In genomic region chr12:103457471-103457870, GRCh38 we compare ENCODE assay signal across 16 cellular contexts. TPM values are rescaled to one million over a fixed set of nuclear protein-coding genes. Genes with fewer than 3 reads are reported as not detected.
A peak's percentile ranks its signal among the peaks of the same experiment; 100 is the strongest.
DNase-seq lines count a peak whose midpoint lies in the region; ATAC-seq and TF ChIP-seq lines count a peak whose summit lies in the region.
"Had no signal": no experiment of that assay in that cellular context is flagged by ENCODE, and none has a peak within 500 bp of the region (broad histone marks: within the 10 kb centered on the region; RNA-seq: fewer than 3 reads in every experiment).

No MANE protein-coding gene starts in this region.

- no peak for TF ChIP-seq POLR2A in prostate gland (IDR thresholded peaks at IDR 0.05)

- H3K9me3 Mint-ChIP-seq in T-helper 1 cell treated with Interleukin-12 subunit alpha and Interleukin-12 subunit beta and Interleukin-4 antibody, amounts not matched to agents 30 μg/mL and 1 μg/mL, for 36 hours = peaks cover 6% of the 10 kb centered on the region
- H3K9me3 Mint-ChIP-seq in memory B cell = peaks cover 4% of the 10 kb centered on the region
- H3K9me3 Mint-ChIP-seq in activated naive CD8-positive, alpha-beta T cell treated with anti-CD3 and anti-CD28 coated beads for 36 hours = peaks cover 3% of the 10 kb centered on the region

- no peaks in the 10 kb centered on the region for H3K27me3 ChIP-seq in BLaER1 treated with 17β-estradiol and CSF1 and Interleukin-3, amounts not matched to agents 10 nM and 100 nM
- H3K27me3 ChIP-seq in prostate gland (replicated peaks; ENCODE audit: insufficient read depth) = no peaks in the 10 kb centered on the region

- peaks cover 6% of the 10 kb centered on the region for H3K36me3 Mint-ChIP-seq in T-helper 1 cell treated with Interleukin-12 subunit alpha and Interleukin-12 subunit beta and Interleukin-4 antibody, amounts not matched to agents 30 μg/mL and 1 μg/mL, for 36 hours (ENCODE audit: low read depth)
- H3K36me3 Mint-ChIP-seq in memory B cell = peaks cover 2% of the 10 kb centered on the region
- H3K36me3 Mint-ChIP-seq in activated naive CD8-positive, alpha-beta T cell treated with anti-CD3 and anti-CD28 coated beads for 36 hours = no peaks in the 10 kb centered on the region
- H3K36me3 Mint-ChIP-seq: CD14-positive monocyte had no signal

- peaks cover 0 to 24% (median 5%) of the 10 kb centered on the region in 11 experiments; a peak in 10 of 22 replicates for H3K9me3 ChIP-seq in BLaER1 treated with 17β-estradiol and CSF1 and Interleukin-3, amounts not matched to agents 10 nM and 100 nM (replicated peaks in 1 of 11)
- no peaks in the 10 kb centered on the region for H3K9me3 ChIP-seq in prostate gland
- H3K9me3 ChIP-seq: HAP-1 had no signal

- no peak for TF ChIP-seq CTCF in prostate gland (IDR thresholded peaks at IDR 0.05)

- no peak overlapping the region for H3K27ac ChIP-seq in BLaER1 treated with 17β-estradiol and CSF1 and Interleukin-3, amounts not matched to agents 10 nM and 100 nM
- no peak overlapping the region for H3K27ac ChIP-seq in prostate gland

- H3K4me3 ChIP-seq in BLaER1 treated with 17β-estradiol and CSF1 and Interleukin-3, amounts not matched to agents 10 nM and 100 nM = no peak overlapping the region
- no peak overlapping the region for H3K4me3 ChIP-seq in prostate gland
- H3K4me3 ChIP-seq: HAP-1 had no signal

- no peak for ATAC-seq in memory B cell (ENCODE audit: low read depth)

- intact Hi-C loops in prostate gland (cut with DNase I) = no loop called here

- no peak overlapping the region for H3K9ac ChIP-seq in BLaER1 treated with 17β-estradiol and CSF1 and Interleukin-3, amounts not matched to agents 10 nM and 100 nM

- peaks cover 39% of the 10 kb centered on the region for H3K4me1 Mint-ChIP-seq in T-helper 1 cell treated with Interleukin-12 subunit alpha and Interleukin-12 subunit beta and Interleukin-4 antibody, amounts not matched to agents 30 μg/mL and 1 μg/mL, for 36 hours (ENCODE audit: low read depth)
- H3K4me1 Mint-ChIP-seq in memory B cell = peaks cover 18% of the 10 kb centered on the region
- H3K4me1 Mint-ChIP-seq in activated naive CD8-positive, alpha-beta T cell treated with anti-CD3 and anti-CD28 coated beads for 36 hours = peaks cover 35% of the 10 kb centered on the region
- H3K4me1 Mint-ChIP-seq: CD14-positive monocyte had no signal

- H3K36me3 ChIP-seq in BLaER1 treated with 17β-estradiol and CSF1 and Interleukin-3, amounts not matched to agents 10 nM and 100 nM = no peaks in the 10 kb centered on the region
- no peaks in the 10 kb centered on the region for H3K36me3 ChIP-seq in prostate gland
- H3K36me3 ChIP-seq: HAP-1 had no signal

- H3K27me3 Mint-ChIP-seq in T-helper 1 cell treated with Interleukin-12 subunit alpha and Interleukin-12 subunit beta and Interleukin-4 antibody, amounts not matched to agents 30 μg/mL and 1 μg/mL, for 36 hours (ENCODE audit: low read depth) = no peaks in the 10 kb centered on the region
- H3K27me3 Mint-ChIP-seq in memory B cell = no peaks in the 10 kb centered on the region
- no peaks in the 10 kb centered on the region for H3K27me3 Mint-ChIP-seq in activated naive CD8-positive, alpha-beta T cell treated with anti-CD3 and anti-CD28 coated beads for 36 hours

- no peaks in the 10 kb centered on the region for H4K20me1 ChIP-seq in BLaER1 treated with 17β-estradiol and CSF1 and Interleukin-3, amounts not matched to agents 10 nM and 100 nM

- DNase-seq in T-helper 1 cell (no peak), OCI-M1 (lab: John Stamatoyannopoulos, UW) (peak; percentile 39), memory B cell (ENCODE audit: low spot score in 2 of 2) (no peak), KG1 (lab: John Stamatoyannopoulos, UW) (no peak), prostate gland (ENCODE audit: low spot score) (no peak)
- DNase-seq in activated naive CD8-positive, alpha-beta T cell treated with anti-CD3 and anti-CD28 coated beads for 36 hours = no peak
- DNase-seq: 8988T, AML-193, DMS53, GF-D8, GOT3 had no signal

- 61% methylated on average over 2 of the region's 2 CpGs for WGBS in prostate gland

- peaks cover 6 to 40% (median 33%) of the 10 kb centered on the region in 10 experiments; a peak in 18 of 20 replicates for H3K4me1 ChIP-seq in BLaER1 treated with 17β-estradiol and CSF1 and Interleukin-3, amounts not matched to agents 10 nM and 100 nM
- no peaks in the 10 kb centered on the region for H3K4me1 ChIP-seq in prostate gland (replicated peaks)
- H3K4me1 ChIP-seq: HAP-1 had no signal

- H3K27ac Mint-ChIP-seq in T-helper 1 cell treated with Interleukin-12 subunit alpha and Interleukin-12 subunit beta and Interleukin-4 antibody, amounts not matched to agents 30 μg/mL and 1 μg/mL, for 36 hours = peak overlapping the region; percentile 26
- H3K27ac Mint-ChIP-seq in memory B cell = peak overlapping the region; percentile 19
- H3K27ac Mint-ChIP-seq in activated naive CD8-positive, alpha-beta T cell treated with anti-CD3 and anti-CD28 coated beads for 36 hours = no peak overlapping the region
- H3K27ac Mint-ChIP-seq: CD14-positive monocyte had no signal

- H3K4me2 ChIP-seq in BLaER1 treated with 17β-estradiol and CSF1 and Interleukin-3, amounts not matched to agents 10 nM and 100 nM = peak overlapping the region in 8 of 11 experiments; percentile 36 to 78 (median 64); a peak in 13 of 22 replicates

- H3K4me3 Mint-ChIP-seq in T-helper 1 cell treated with Interleukin-12 subunit alpha and Interleukin-12 subunit beta and Interleukin-4 antibody, amounts not matched to agents 30 μg/mL and 1 μg/mL, for 36 hours = no peak overlapping the region
- no peak overlapping the region for H3K4me3 Mint-ChIP-seq in memory B cell
- no peak overlapping the region for H3K4me3 Mint-ChIP-seq in activated naive CD8-positive, alpha-beta T cell treated with anti-CD3 and anti-CD28 coated beads for 36 hours
- H3K4me3 Mint-ChIP-seq: CD14-positive monocyte had no signal

RNA-seq across cellular contexts. Expression of gene C12orf42, which starts 38.3 kb away (rescaled TPM):
- under 1 TPM; 0.19 to 0.24 TPM for total RNA-seq in activated naive CD8-positive, alpha-beta T cell treated with anti-CD3 and anti-CD28 coated beads for 36 hours
- total RNA-seq in prostate gland = 1 to 10 TPM in 1 of 2 donors, not detected in 1; 6.6 TPM
- total RNA-seq: HT1080 had no signal
